Comparison of ENCODE assay signal across 12 cellular contexts in genomic region chr12:41293011-41293410, GRCh38.
"Had no signal": no experiment of that assay in that cellular context is flagged by ENCODE, and none has a peak within 500 bp of the region (broad histone marks: within the 10 kb centered on the region; RNA-seq: fewer than 3 reads in every experiment).

No MANE protein-coding gene starts in this region.

- H3K27me3 Mint-ChIP-seq: activated CD4-positive, alpha-beta memory T cell treated with anti-CD3 and anti-CD28 coated beads, Interleukin-2, amount 10 ng/mL, durations not matched to agents 7 days and 5 days; stimulated activated memory B cell treated with anti-CD40 and anti-IgM and Interleukin-4, amounts not matched to agents 10 μg/mL and 1 μg/mL and 100 μg/mL, for 72 hours had no signal

- H3K9me3 Mint-ChIP-seq: activated CD4-positive, alpha-beta memory T cell treated with anti-CD3 and anti-CD28 coated beads, Interleukin-2, amount 10 ng/mL, durations not matched to agents 7 days and 5 days; natural killer cell; stimulated activated memory B cell treated with anti-CD40 and anti-IgM and Interleukin-4, amounts not matched to agents 10 μg/mL and 1 μg/mL and 100 μg/mL, for 72 hours had no signal

- H3K27ac Mint-ChIP-seq: activated CD4-positive, alpha-beta memory T cell treated with anti-CD3 and anti-CD28 coated beads, Interleukin-2, amount 10 ng/mL, durations not matched to agents 7 days and 5 days; activated naive CD8-positive, alpha-beta T cell treated with anti-CD3 and anti-CD28 coated beads, Interleukin-2, amount 50 U/mL, for 24 hours; natural killer cell; stimulated activated memory B cell treated with anti-CD40 and anti-IgM and Interleukin-4, amounts not matched to agents 10 μg/mL and 1 μg/mL and 100 μg/mL, for 72 hours had no signal

- H3K36me3 Mint-ChIP-seq: natural killer cell; stimulated activated memory B cell treated with anti-CD40 and anti-IgM and Interleukin-4, amounts not matched to agents 10 μg/mL and 1 μg/mL and 100 μg/mL, for 72 hours had no signal

- H3K4me1 Mint-ChIP-seq: activated CD4-positive, alpha-beta memory T cell treated with anti-CD3 and anti-CD28 coated beads, Interleukin-2, amount 10 ng/mL, durations not matched to agents 7 days and 5 days; activated naive CD8-positive, alpha-beta T cell treated with anti-CD3 and anti-CD28 coated beads, Interleukin-2, amount 50 U/mL, for 24 hours; natural killer cell; stimulated activated memory B cell treated with anti-CD40 and anti-IgM and Interleukin-4, amounts not matched to agents 10 μg/mL and 1 μg/mL and 100 μg/mL, for 72 hours had no signal

- H3K27me3 ChIP-seq: transverse colon had no signal

- H3K4me3 ChIP-seq: transverse colon had no signal

- H3K4me3 Mint-ChIP-seq: activated CD4-positive, alpha-beta memory T cell treated with anti-CD3 and anti-CD28 coated beads, Interleukin-2, amount 10 ng/mL, durations not matched to agents 7 days and 5 days; activated naive CD8-positive, alpha-beta T cell treated with anti-CD3 and anti-CD28 coated beads, Interleukin-2, amount 50 U/mL, for 24 hours; natural killer cell; stimulated activated memory B cell treated with anti-CD40 and anti-IgM and Interleukin-4, amounts not matched to agents 10 μg/mL and 1 μg/mL and 100 μg/mL, for 72 hours had no signal

- DNase-seq: activated CD4-positive, alpha-beta memory T cell treated with anti-CD3 and anti-CD28 coated beads, Interleukin-2, amount 10 ng/mL, durations not matched to agents 7 days and 5 days; activated CD4-positive, alpha-beta T cell treated with anti-CD3 and anti-CD28 coated beads for 1 hour; activated CD8-positive, alpha-beta memory T cell treated with anti-CD3 and anti-CD28 coated beads, Interleukin-2, amount 50 U/mL, for 48 hours; activated naive CD8-positive, alpha-beta T cell treated with anti-CD3 and anti-CD28 coated beads, Interleukin-2, amount 50 U/mL, for 24 hours; hippocampal formation; natural killer cell; nucleus accumbens; right cardiac atrium; SW 1271; T-helper 9 cell; transverse colon had no signal

- H3K27ac ChIP-seq: transverse colon had no signal

- H3K9me3 ChIP-seq: transverse colon had no signal

- H3K36me3 ChIP-seq: transverse colon had no signal
